In genomic region chr3:27943106-27943505, GRCh38 we compare ENCODE assay signal across 9 cellular contexts.
DNase-seq lines count a peak whose midpoint lies in the region; ATAC-seq and TF ChIP-seq lines count a peak whose summit lies in the region.
"Had no signal": no experiment of that assay in that cellular context is flagged by ENCODE, and none has a peak within 500 bp of the region (broad histone marks: within the 10 kb centered on the region; RNA-seq: fewer than 3 reads in every experiment).

No MANE protein-coding gene starts in this region.

- H3K4me2 ChIP-seq in Loucy (ENCODE audit: low read depth, low read length, poor library complexity, severe bottlenecking) = no peak overlapping the region

- no peak overlapping the region for H2AFZ ChIP-seq in Loucy (ENCODE audit: low read length)

- WGBS in heart right ventricle, 2 donors = 8 to 12% methylated on average over 3 of the region's 3 CpGs
- WGBS in testis, 2 donors = 23 to 36% methylated on average over 3 of the region's 3 CpGs

- H3K36me3 ChIP-seq in heart right ventricle = no peaks in the 10 kb centered on the region
- H3K36me3 ChIP-seq in Loucy (ENCODE audit: insufficient read depth, low read length) = no peaks in the 10 kb centered on the region
- no peaks in the 10 kb centered on the region for H3K36me3 ChIP-seq in colonic mucosa
- no peaks in the 10 kb centered on the region for H3K36me3 ChIP-seq in testis (ENCODE audit: low read depth, missing control alignments)

- intact Hi-C loops in heart right ventricle (cut with DNase I) = loop anchor here in 1 of 10 donors (10.0 kb wide), 1 partner anchor 382 kb away; no protein-coding TSS in a partner anchor
- intact Hi-C loops in left cardiac atrium (cut with DNase I) = no loop called here
- intact Hi-C loops in colonic mucosa (cut with DNase I) = no loop called here
- intact Hi-C loops in testis (cut with DNase I; ENCODE audit: low total_unique reads) = no loop called here

- H3F3A ChIP-seq in Loucy (ENCODE audit: low read depth) = no peaks in the 10 kb centered on the region

- H3K27me3 ChIP-seq in heart right ventricle (no peaks in the 10 kb centered on the region), Loucy (ENCODE audit: insufficient read depth, low read length, poor library complexity, severe bottlenecking) (no peaks in the 10 kb centered on the region), colonic mucosa (no peaks in the 10 kb centered on the region), testis (no peaks in the 10 kb centered on the region)

- no peak for DNase-seq in heart right ventricle
- no peak for DNase-seq in left cardiac atrium
- DNase-seq in colonic mucosa = peak; percentile 19
- peak; percentile 43 for DNase-seq in testis
- DNase-seq in NCI-H2196 (lab: John Stamatoyannopoulos, UW; ENCODE audit: unreplicated experiment) = no peak
- DNase-seq: central memory CD4-positive, alpha-beta T cell had no signal

- TF ChIP-seq CTCF in heart right ventricle (IDR thresholded peaks at IDR 0.05) (peak in 6 of 9 donors; percentile 11 to 45 (median 29)), Loucy (conservative IDR thresholded peaks at IDR 0.05; ENCODE audit: low read length) (peak; percentile 63), colonic mucosa (IDR thresholded peaks at IDR 0.05) (no peak), testis (IDR thresholded peaks at IDR 0.05) (peak in 1 of 3 experiments; percentile 2)

- TF ChIP-seq POLR2A in testis (IDR thresholded peaks at IDR 0.05) = no peak

- no peaks in the 10 kb centered on the region for H4K20me1 ChIP-seq in Loucy (ENCODE audit: insufficient read depth, low read length, poor library complexity, severe bottlenecking)

- H3K4me3 ChIP-seq in heart right ventricle (no peak overlapping the region), Loucy (ENCODE audit: low read length, poor library complexity, severe bottlenecking) (no peak overlapping the region), colonic mucosa (no peak overlapping the region), testis (no peak overlapping the region)

- no peaks in the 10 kb centered on the region for H3K9me2 ChIP-seq in Loucy (replicated peaks; ENCODE audit: low read depth, low read length)

- ATAC-seq in heart right ventricle = no peak
- ATAC-seq in left cardiac atrium = no peak
- ATAC-seq in GM21723 (IDR thresholded peaks at IDR 0.05; ENCODE audit: unreplicated experiment) = no peak
- ATAC-seq in HG03378 (IDR thresholded peaks at IDR 0.05; ENCODE audit: unreplicated experiment) = no peak

- H3K4me1 ChIP-seq in heart right ventricle = no peaks in the 10 kb centered on the region
- no peaks in the 10 kb centered on the region for H3K4me1 ChIP-seq in Loucy (ENCODE audit: insufficient read depth, low read length, poor library complexity, severe bottlenecking)
- no peaks in the 10 kb centered on the region for H3K4me1 ChIP-seq in colonic mucosa
- H3K4me1 ChIP-seq in testis = no peaks in the 10 kb centered on the region

- no peaks in the 10 kb centered on the region for H3K79me2 ChIP-seq in Loucy (ENCODE audit: insufficient read depth, low read length)

- H3K27ac ChIP-seq in heart right ventricle (no peak overlapping the region), colonic mucosa (no peak overlapping the region), testis (no peak overlapping the region)

- H3K9me3 ChIP-seq in heart right ventricle (peaks cover 0 to 2% (median 0%) of the 10 kb centered on the region in 11 donors), Loucy (ENCODE audit: insufficient read depth, low read depth, low read length) (peaks cover 3% of the 10 kb centered on the region; the same call in 1 of the 2 replicates), colonic mucosa (no peaks in the 10 kb centered on the region), testis (no peaks in the 10 kb centered on the region)

- H3K9ac ChIP-seq in Loucy (ENCODE audit: low read depth, low read length, poor library complexity, severe bottlenecking) (no peak overlapping the region), colonic mucosa (ENCODE audit: low read depth in 2 of 2, low read length in 2 of 2) (no peak overlapping the region)

Comparison
In these comparisons a context has a peak if more than half of its experiments do, and no peak if none do; other contexts are left out.
1. DNase-seq: peak in colonic mucosa (single experiment) and testis (single experiment); none in heart right ventricle (0 of 2), left cardiac atrium (single experiment) and NCI-H2196 (single experiment).